Comparison of ENCODE assay signal across 2 cellular contexts in the genomic region with DNA sequence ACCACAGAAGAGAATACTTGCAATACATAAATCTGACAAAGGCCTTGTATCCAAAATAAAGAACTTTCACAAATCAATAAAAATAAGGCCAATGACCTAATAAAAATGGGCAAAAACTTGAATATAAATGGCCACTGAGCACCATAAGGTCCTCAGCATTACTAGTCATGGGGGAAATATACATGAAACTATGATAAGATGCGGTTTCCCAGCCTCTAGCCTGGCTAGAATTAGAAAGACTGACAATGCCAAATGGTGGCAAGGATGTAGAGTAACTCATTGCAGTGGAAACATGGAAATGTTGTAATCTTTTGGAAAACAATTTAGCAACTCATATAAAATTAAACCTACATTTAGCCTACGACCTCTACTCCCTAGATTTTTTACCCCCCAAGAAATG.
TF ChIP-seq lines count a peak whose summit lies in the region.

No MANE protein-coding gene starts in this region.

TF ChIP-seq in IMR-90, 13 proteins besides CTCF, POLR2A, EP300 and RAD21 (continued from another document):
- TF ChIP-seq ELK1 (IDR thresholded peaks at IDR 0.05; ENCODE audit: borderline replicate concordance, low read depth, low read length) (no peak), MAZ (IDR thresholded peaks at IDR 0.05; ENCODE audit: borderline replicate concordance, low read depth, low read length) (no peak), CEBPB (IDR thresholded peaks at IDR 0.05; ENCODE audit: low read depth, low read length) (peak; percentile 71), USF2 (IDR thresholded peaks at IDR 0.05; ENCODE audit: low read depth, low read length) (no peak)

TF ChIP-seq in K562, 482 proteins besides CTCF, POLR2A, EP300 and RAD21 (continued from another document):
- TF ChIP-seq JUN (IDR thresholded peaks at IDR 0.05; ENCODE audit: borderline replicate concordance, low read depth, low read length) (0 out of 2 replicates have a peak, but pooled peaks have one; percentile 11), JUN (CRISPR knock-in tag; IDR thresholded peaks at IDR 0.05; ENCODE audit: borderline replicate concordance) (no peak)
